ENCODE assay signal across 1 cellular context in genomic region chr5:5026407-5026780, GRCh38.
TF ChIP-seq lines count a peak whose summit lies in the region.

No MANE protein-coding gene starts in this region.

TF ChIP-seq in K562, 482 proteins besides CTCF, POLR2A, EP300 and RAD21 (continued from another document):
- TF ChIP-seq ZNF407 (IDR thresholded peaks at IDR 0.05; ENCODE audit: low read depth) = no peak
- TF ChIP-seq ZC3H4 (CRISPR knock-in tag; IDR thresholded peaks at IDR 0.05; ENCODE audit: borderline replicate concordance) = no peak
- no peak for TF ChIP-seq NR3C1 (CRISPR knock-in tag; IDR thresholded peaks at IDR 0.05)
- no peak for TF ChIP-seq RAD51 (IDR thresholded peaks at IDR 0.05; ENCODE audit: borderline replicate concordance, low read depth)
- TF ChIP-seq MEIS2 (IDR thresholded peaks at IDR 0.05; ENCODE audit: partially characterized antibody) = no peak
- TF ChIP-seq MIER1 (IDR thresholded peaks at IDR 0.05; ENCODE audit: low read depth) = no peak
- TF ChIP-seq XRCC3 (IDR thresholded peaks at IDR 0.05) = no peak
- no peak for TF ChIP-seq ZNF41 (CRISPR knock-in tag; conservative IDR thresholded peaks at IDR 0.05)
- TF ChIP-seq HDAC8 (tag; IDR thresholded peaks at IDR 0.05) = no peak
- TF ChIP-seq ZSCAN32 (CRISPR knock-in tag; IDR thresholded peaks at IDR 0.05) = no peak
- no peak for TF ChIP-seq ZNF224 (CRISPR knock-in tag; IDR thresholded peaks at IDR 0.05)
- TF ChIP-seq ZNF589 (CRISPR knock-in tag; IDR thresholded peaks at IDR 0.05; ENCODE audit: low read depth) = no peak
- no peak for TF ChIP-seq TOE1 (IDR thresholded peaks at IDR 0.05; ENCODE audit: borderline replicate concordance)
- no peak for TF ChIP-seq TOE1 (CRISPR knock-in tag; IDR thresholded peaks at IDR 0.05; ENCODE audit: borderline replicate concordance, low read depth)
- no peak for TF ChIP-seq CGGBP1 (CRISPR knock-in tag; IDR thresholded peaks at IDR 0.05)
- no peak for TF ChIP-seq ZNF347 (CRISPR knock-in tag; IDR thresholded peaks at IDR 0.05; ENCODE audit: low read depth)
- TF ChIP-seq RREB1 (CRISPR knock-in tag; IDR thresholded peaks at IDR 0.05) = no peak
- no peak for TF ChIP-seq SMAD1 (IDR thresholded peaks at IDR 0.05; ENCODE audit: low read depth, low read length, partially characterized antibody)
- no peak for TF ChIP-seq ZFPM2 (CRISPR knock-in tag; IDR thresholded peaks at IDR 0.05)
